8 cellular contexts compared by ENCODE assay signal in the genomic region with DNA sequence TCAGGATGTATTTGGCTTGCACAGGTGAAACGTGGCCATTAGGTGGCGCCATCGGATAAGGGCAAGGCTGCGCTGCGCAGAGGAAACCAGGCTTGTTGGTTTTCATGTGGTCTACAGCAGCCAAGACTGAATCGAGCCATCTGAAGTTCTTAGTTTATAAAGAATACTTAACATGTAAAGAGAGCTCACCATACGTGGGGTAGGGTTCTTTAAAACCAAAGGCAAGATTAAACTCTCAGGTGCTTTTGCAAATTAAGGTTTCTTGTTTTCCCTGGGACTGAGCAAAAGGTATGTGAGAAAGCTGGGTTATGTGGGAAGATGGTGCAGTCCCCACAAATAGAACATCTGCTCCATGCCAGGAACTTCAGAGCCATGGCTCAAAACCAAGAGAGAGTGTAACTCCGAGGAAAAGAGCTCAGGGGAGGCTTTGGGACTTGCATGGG. TPM values are rescaled to one million over a fixed set of nuclear protein-coding genes. Genes with fewer than 3 reads are reported as not detected.
A peak's percentile ranks its signal among the peaks of the same experiment; 100 is the strongest.
DNase-seq lines count a peak whose midpoint lies in the region; ATAC-seq, FAIRE-seq and TF ChIP-seq lines count a peak whose summit lies in the region.

No MANE protein-coding gene starts in this region.

- peak; percentile 92 to 93 for ATAC-seq in activated T-cell treated with anti-CD3 and anti-CD28 coated beads, Interleukin-2, amount 50 U/mL, for 72 hours (replicated peaks in 1 of 2)
- peak; percentile 89 for ATAC-seq in stimulated activated naive CD8-positive, alpha-beta T cell treated with anti-CD3 and anti-CD28 coated beads, Interleukin-15, Interleukin-2, amounts not matched to agents 100 U/mL and 50 U/mL, for 24 hours
- no peak for ATAC-seq in HG02884 (IDR thresholded peaks at IDR 0.05; ENCODE audit: unreplicated experiment)

- no peaks in the 10 kb centered on the region for H3K4me1 Mint-ChIP-seq in activated T-cell treated with anti-CD3 and anti-CD28 coated beads, Interleukin-2, amount 50 U/mL, for 72 hours (ENCODE audit: low read depth)
- H3K4me1 Mint-ChIP-seq in neural crest cell, result peaks cover 5% of the 10 kb centered on the region

- peak; percentile 86 for DNase-seq in LoVo (ENCODE audit: low spot score)
- DNase-seq in RCC 7860 (ENCODE audit: low spot score), result peak; percentile 66
- peak; percentile 87 to 89 for DNase-seq in activated T-cell treated with anti-CD3 and anti-CD28 coated beads, Interleukin-2, amount 50 U/mL, for 72 hours
- DNase-seq in fibroblast of peridontal ligament (ENCODE audit: extremely low read depth), result peak; percentile 91
- DNase-seq in neural crest cell (ENCODE audit: low read depth, low spot score), result peak; percentile 93
- DNase-seq in stimulated activated naive CD8-positive, alpha-beta T cell treated with anti-CD3 and anti-CD28 coated beads, Interleukin-15, Interleukin-2, amounts not matched to agents 100 U/mL and 50 U/mL, for 24 hours, result peak; percentile 91

- H3K27ac Mint-ChIP-seq in activated T-cell treated with anti-CD3 and anti-CD28 coated beads, Interleukin-2, amount 50 U/mL, for 72 hours, result no peak overlapping the region
- no peak overlapping the region for H3K27ac Mint-ChIP-seq in neural crest cell (ENCODE audit: unreplicated experiment)

- H3K4me3 Mint-ChIP-seq in activated T-cell treated with anti-CD3 and anti-CD28 coated beads, Interleukin-2, amount 50 U/mL, for 72 hours, result no peak overlapping the region
- no peak overlapping the region for H3K4me3 Mint-ChIP-seq in neural crest cell

- peak; percentile 98 for TF ChIP-seq CTCF in GM12873 (IDR thresholded peaks at IDR 0.05; ENCODE audit: insufficient read depth, low read depth, low read length, missing control alignments)
- peak; percentile 99 for TF ChIP-seq CTCF in neural crest cell (conservative IDR thresholded peaks at IDR 0.05)

- H3K27me3 Mint-ChIP-seq in activated T-cell treated with anti-CD3 and anti-CD28 coated beads, Interleukin-2, amount 50 U/mL, for 72 hours (ENCODE audit: low read depth), result no peaks in the 10 kb centered on the region
- H3K27me3 Mint-ChIP-seq in neural crest cell (ENCODE audit: low read depth), result peaks cover 10% of the 10 kb centered on the region

- peak; percentile 81 for FAIRE-seq in RCC 7860 (lab: Jason Lieb, UNC)

- no peaks in the 10 kb centered on the region for H3K36me3 Mint-ChIP-seq in activated T-cell treated with anti-CD3 and anti-CD28 coated beads, Interleukin-2, amount 50 U/mL, for 72 hours (ENCODE audit: insufficient read depth in 2 of 2)
- H3K36me3 Mint-ChIP-seq in neural crest cell (ENCODE audit: low read depth), result no peaks in the 10 kb centered on the region

- H3K9me3 Mint-ChIP-seq in activated T-cell treated with anti-CD3 and anti-CD28 coated beads, Interleukin-2, amount 50 U/mL, for 72 hours, result no peaks in the 10 kb centered on the region
- no peaks in the 10 kb centered on the region for H3K9me3 Mint-ChIP-seq in neural crest cell

RNA-seq across cellular contexts. Expression of gene MASP2, which starts 9.3 kb away (rescaled TPM):
- under 1 TPM; 0.19 to 0.56 TPM for total RNA-seq in activated T-cell treated with anti-CD3 and anti-CD28 coated beads, Interleukin-2, amount 50 U/mL, for 72 hours
- 0.14 TPM in 1 of 2 replicates, not detected in the other for total RNA-seq in neural crest cell

RNA-seq across cellular contexts. Expression of gene SRM, which starts 22.1 kb away (rescaled TPM):
- total RNA-seq in activated T-cell treated with anti-CD3 and anti-CD28 coated beads, Interleukin-2, amount 50 U/mL, for 72 hours, result 10 to 100 TPM; 58.8 to 77.5 TPM
- 147 and 152 TPM in 2 replicates for total RNA-seq in neural crest cell

RNA-seq across cellular contexts. Expression of gene TARDBP, which starts 25.3 kb away (rescaled TPM):
- total RNA-seq in activated T-cell treated with anti-CD3 and anti-CD28 coated beads, Interleukin-2, amount 50 U/mL, for 72 hours, result 100 to 1,000 TPM; 149 to 156 TPM
- 253 and 268 TPM in 2 replicates for total RNA-seq in neural crest cell
